15 cellular contexts compared by ENCODE assay signal in the genomic region with DNA sequence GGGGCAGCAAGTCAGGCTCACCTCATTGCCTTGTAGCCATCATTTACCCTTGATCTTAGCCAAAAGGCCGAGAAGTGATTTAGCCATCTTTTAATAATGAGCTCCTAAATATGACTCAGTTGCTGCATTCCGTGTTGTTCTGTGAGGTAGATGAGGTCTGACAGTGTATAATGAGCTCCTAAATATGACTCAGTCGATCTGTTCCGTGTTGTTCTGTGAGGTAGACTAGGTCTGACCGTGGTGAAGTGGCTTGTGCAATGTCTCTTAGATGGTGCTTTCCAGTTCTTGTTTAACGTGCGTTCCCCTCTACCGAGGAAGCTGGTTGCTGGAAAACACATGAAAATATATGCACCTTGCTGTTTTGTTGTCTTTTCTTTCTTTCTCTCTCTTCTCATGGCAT.
DNase-seq lines count a peak whose midpoint lies in the region; ATAC-seq, FAIRE-seq and TF ChIP-seq lines count a peak whose summit lies in the region.
"Had no signal": no experiment of that assay in that cellular context is flagged by ENCODE, and none has a peak within 500 bp of the region (broad histone marks: within the 10 kb centered on the region; RNA-seq: fewer than 3 reads in every experiment).

No MANE protein-coding gene starts in this region.

- peaks cover 8% of the 10 kb centered on the region for H3F3A ChIP-seq in SK-N-SH (replicated peaks; ENCODE audit: insufficient read depth)

- TF ChIP-seq CTCF in SK-N-SH (IDR thresholded peaks at IDR 0.05): no peak
- TF ChIP-seq CTCF in mammary epithelial cell (conservative IDR thresholded peaks at IDR 0.05 in 1 of 2, IDR thresholded peaks at IDR 0.05 in 1 of 2; ENCODE audit: extremely low read depth in 1 of 2, insufficient read depth in 1 of 2, low read depth in 1 of 2, low read length in 2 of 2): no peak

- no peaks in the 10 kb centered on the region for H3K9me2 ChIP-seq in SK-N-SH

- 92% methylated on average over 8 of the region's 8 CpGs for WGBS in SK-N-SH (ENCODE audit: low lambda C conversion rate)
- WGBS in mammary epithelial cell (ENCODE audit: low coverage, missing lambda C conversion rate): 97% methylated on average over 8 of the region's 8 CpGs

- no peak overlapping the region for H2AFZ ChIP-seq in SK-N-SH (ENCODE audit: low read depth)
- no peak overlapping the region for H2AFZ ChIP-seq in mammary epithelial cell (ENCODE audit: low read depth, low read length)

- H3K4me3 ChIP-seq in SK-N-SH (ENCODE audit: low read depth in 2 of 2, low read length in 1 of 2) (no peak overlapping the region), mammary epithelial cell (replicated peaks in 1 of 3; ENCODE audit: insufficient read depth in 1 of 3, low read depth in 2 of 3, low read length in 3 of 3) (no peak overlapping the region)

- POLR2A ChIA-PET in SK-N-SH (lab: Yijun Ruan, JAX): no interaction called here

- H3K4me2 ChIP-seq in SK-N-SH (no peak overlapping the region), mammary epithelial cell (ENCODE audit: insufficient read depth, low read depth, low read length) (no peak overlapping the region)

- H3K36me3 ChIP-seq in SK-N-SH (replicated peaks in 1 of 2; ENCODE audit: control insufficient read depth in 1 of 2, insufficient read depth in 2 of 2, low read length in 1 of 2) (no peaks in the 10 kb centered on the region), mammary epithelial cell (ENCODE audit: insufficient read depth, low read length) (no peaks in the 10 kb centered on the region)
- H3K36me3 ChIP-seq: BE2C had no signal

- H3K9ac ChIP-seq in SK-N-SH: no peak overlapping the region
- H3K9ac ChIP-seq in mammary epithelial cell (ENCODE audit: insufficient read depth, low read length): no peak overlapping the region

- peak; percentile 48 for FAIRE-seq in H54 (lab: Jason Lieb, UNC)

- dilution Hi-C loops in mammary epithelial cell (cut with HindIII; ENCODE audit: low sequenced_read_pairs): no loop called here

- no peak for TF ChIP-seq EP300 in SK-N-SH (IDR thresholded peaks at IDR 0.05; ENCODE audit: borderline replicate concordance in 1 of 2, low read depth in 1 of 2, low read length in 1 of 2)

- intact Hi-C loops in mammary epithelial cell (cut with micrococcal nuclease): no loop called here

- peak; percentile 50; the same call in 2 of the 3 replicates for ATAC-seq in SK-N-SH treated with all-trans-retinoic acid at 6 μM for 48 hours
- ATAC-seq: Right ventricle myocardium inferior had no signal

- in situ Hi-C loops in mammary epithelial cell (cut with MboI; ENCODE audit: low sequenced_read_pairs in 2 of 2): no loop called here

- H3K4me1 ChIP-seq in SK-N-SH (ENCODE audit: control insufficient read depth in 1 of 2, insufficient read depth in 2 of 2, low read depth in 1 of 2, low read length in 1 of 2): peaks cover 0 to 7% of the 10 kb centered on the region in 2 experiments; a peak in 2 of 4 replicates
- H3K4me1 ChIP-seq in mammary epithelial cell (ENCODE audit: insufficient read depth, low read length): peaks cover 12% of the 10 kb centered on the region
- H3K4me1 ChIP-seq: BE2C had no signal

- H4K20me1 ChIP-seq in SK-N-SH (ENCODE audit: insufficient read depth) (no peaks in the 10 kb centered on the region), mammary epithelial cell (ENCODE audit: insufficient read depth, low read length) (no peaks in the 10 kb centered on the region)

- H3K27me3 ChIP-seq in SK-N-SH (ENCODE audit: insufficient read depth): no peaks in the 10 kb centered on the region
- H3K27me3 ChIP-seq in mammary epithelial cell (ENCODE audit: insufficient read depth, low read length): no peaks in the 10 kb centered on the region
- H3K27me3 ChIP-seq: BE2C had no signal

- TF ChIP-seq POLR2A in H54 (IDR thresholded peaks at IDR 0.05; ENCODE audit: low read depth, low read length): no peak

- DNase-seq in SK-N-SH (no peak), H54 (ENCODE audit: insufficient read length, low spot score) (no peak), mammary epithelial cell (peak; percentile 22), kidney tubule cell (ENCODE audit: low spot score) (peak; percentile 26), cerebellum (ENCODE audit: low spot score) (no peak), nucleus accumbens (lab: John Stamatoyannopoulos, UW) (no peak), NCI-H1436 (lab: John Stamatoyannopoulos, UW) (no peak)
- DNase-seq: BE2C; CD8-positive, alpha-beta memory T cell; DMS79 treated with DMSO at 0.1 percent for 48 hours; KBM-7; NCI-H1092; NCI-H524 had no signal

- BruUV-seq in mammary epithelial cell (replicated peaks; lab: Mats Ljungman, UMichigan): no TSS peak

- H3K79me2 ChIP-seq in SK-N-SH (ENCODE audit: insufficient read depth) (no peaks in the 10 kb centered on the region), mammary epithelial cell (ENCODE audit: insufficient read depth, low read length) (peaks cover 37% of the 10 kb centered on the region)

- H3K9me3 ChIP-seq in SK-N-SH (no peaks in the 10 kb centered on the region), mammary epithelial cell (replicated peaks; ENCODE audit: insufficient read depth, low read length) (no peaks in the 10 kb centered on the region)
- H3K9me3 ChIP-seq: BE2C had no signal

- no peak for TF ChIP-seq RAD21 in SK-N-SH (IDR thresholded peaks at IDR 0.05; ENCODE audit: low read length)

- H3K27ac ChIP-seq in SK-N-SH (ENCODE audit: low read depth in 2 of 2, low read length in 1 of 2): no peak overlapping the region
- H3K27ac ChIP-seq in mammary epithelial cell (ENCODE audit: insufficient read depth, low read depth, low read length): no peak overlapping the region

- CTCF ChIA-PET in SK-N-SH (lab: Yijun Ruan, JAX): no interaction called here
- CTCF ChIA-PET in mammary epithelial cell (lab: Charles Lee; ENCODE audit: low non-redundant PET): no interaction called here

TF ChIP-seq in SK-N-SH treated with all-trans-retinoic acid at 6 μM for 48 hours, 23 proteins besides CTCF, POLR2A, EP300 and RAD21 (continues in another document):
- TF ChIP-seq, protein P1, sequence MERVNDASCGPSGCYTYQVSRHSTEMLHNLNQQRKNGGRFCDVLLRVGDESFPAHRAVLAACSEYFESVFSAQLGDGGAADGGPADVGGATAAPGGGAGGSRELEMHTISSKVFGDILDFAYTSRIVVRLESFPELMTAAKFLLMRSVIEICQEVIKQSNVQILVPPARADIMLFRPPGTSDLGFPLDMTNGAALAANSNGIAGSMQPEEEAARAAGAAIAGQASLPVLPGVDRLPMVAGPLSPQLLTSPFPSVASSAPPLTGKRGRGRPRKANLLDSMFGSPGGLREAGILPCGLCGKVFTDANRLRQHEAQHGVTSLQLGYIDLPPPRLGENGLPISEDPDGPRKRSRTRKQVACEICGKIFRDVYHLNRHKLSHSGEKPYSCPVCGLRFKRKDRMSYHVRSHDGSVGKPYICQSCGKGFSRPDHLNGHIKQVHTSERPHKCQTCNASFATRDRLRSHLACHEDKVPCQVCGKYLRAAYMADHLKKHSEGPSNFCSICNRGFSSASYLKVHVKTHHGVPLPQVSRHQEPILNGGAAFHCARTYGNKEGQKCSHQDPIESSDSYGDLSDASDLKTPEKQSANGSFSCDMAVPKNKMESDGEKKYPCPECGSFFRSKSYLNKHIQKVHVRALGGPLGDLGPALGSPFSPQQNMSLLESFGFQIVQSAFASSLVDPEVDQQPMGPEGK (CRISPR knock-in tag; IDR thresholded peaks at IDR 0.05; ENCODE audit: borderline replicate concordance): no peak
- TF ChIP-seq SNAI2 (CRISPR knock-in tag; IDR thresholded peaks at IDR 0.05): no peak
- no peak for TF ChIP-seq ZC3H10 (CRISPR knock-in tag; IDR thresholded peaks at IDR 0.05)
- TF ChIP-seq ZNF8 (CRISPR knock-in tag; IDR thresholded peaks at IDR 0.05): no peak
- TF ChIP-seq ZNF70 (CRISPR knock-in tag; IDR thresholded peaks at IDR 0.05): no peak
- TF ChIP-seq ZNF565 (CRISPR knock-in tag; conservative IDR thresholded peaks at IDR 0.05; ENCODE audit: low read depth): no peak
- TF ChIP-seq TCF4 (CRISPR knock-in tag; IDR thresholded peaks at IDR 0.05; ENCODE audit: borderline replicate concordance): no peak

TF ChIP-seq in SK-N-SH, 30 proteins besides CTCF, POLR2A, EP300 and RAD21 (continues in another document):
- TF ChIP-seq GABPA (IDR thresholded peaks at IDR 0.05; ENCODE audit: low read depth) (no peak), MXI1 (IDR thresholded peaks at IDR 0.05; ENCODE audit: low read depth, low read length) (no peak), GATA2 (CRISPR knock-in tag; IDR thresholded peaks at IDR 0.05) (no peak), TEAD4 (IDR thresholded peaks at IDR 0.05; ENCODE audit: borderline replicate concordance, insufficient read depth) (no peak), JUND (IDR thresholded peaks at IDR 0.05) (no peak), ELF1 (IDR thresholded peaks at IDR 0.05) (no peak), TCF12 (IDR thresholded peaks at IDR 0.05) (no peak), MEF2A (IDR thresholded peaks at IDR 0.05; ENCODE audit: borderline replicate concordance, low read depth) (no peak), EZH2phosphoT487 (IDR thresholded peaks at IDR 0.05; ENCODE audit: borderline replicate concordance, low read depth) (no peak), RXRA (IDR thresholded peaks at IDR 0.05; ENCODE audit: borderline replicate concordance, low read depth) (no peak), CHD2 (IDR thresholded peaks at IDR 0.05; ENCODE audit: low read length, partially characterized antibody) (no peak), SIN3A (IDR thresholded peaks at IDR 0.05; ENCODE audit: borderline replicate concordance, low read depth, low read length) (no peak), FOSL2 (IDR thresholded peaks at IDR 0.05; ENCODE audit: borderline replicate concordance, low read depth) (no peak), FOXJ3 (CRISPR knock-in tag; IDR thresholded peaks at IDR 0.05) (no peak)
- TF ChIP-seq, protein P2, sequence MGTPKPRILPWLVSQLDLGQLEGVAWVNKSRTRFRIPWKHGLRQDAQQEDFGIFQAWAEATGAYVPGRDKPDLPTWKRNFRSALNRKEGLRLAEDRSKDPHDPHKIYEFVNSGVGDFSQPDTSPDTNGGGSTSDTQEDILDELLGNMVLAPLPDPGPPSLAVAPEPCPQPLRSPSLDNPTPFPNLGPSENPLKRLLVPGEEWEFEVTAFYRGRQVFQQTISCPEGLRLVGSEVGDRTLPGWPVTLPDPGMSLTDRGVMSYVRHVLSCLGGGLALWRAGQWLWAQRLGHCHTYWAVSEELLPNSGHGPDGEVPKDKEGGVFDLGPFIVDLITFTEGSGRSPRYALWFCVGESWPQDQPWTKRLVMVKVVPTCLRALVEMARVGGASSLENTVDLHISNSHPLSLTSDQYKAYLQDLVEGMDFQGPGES (IDR thresholded peaks at IDR 0.05; ENCODE audit: low read depth, low read length): no peak
- TF ChIP-seq, protein P3, sequence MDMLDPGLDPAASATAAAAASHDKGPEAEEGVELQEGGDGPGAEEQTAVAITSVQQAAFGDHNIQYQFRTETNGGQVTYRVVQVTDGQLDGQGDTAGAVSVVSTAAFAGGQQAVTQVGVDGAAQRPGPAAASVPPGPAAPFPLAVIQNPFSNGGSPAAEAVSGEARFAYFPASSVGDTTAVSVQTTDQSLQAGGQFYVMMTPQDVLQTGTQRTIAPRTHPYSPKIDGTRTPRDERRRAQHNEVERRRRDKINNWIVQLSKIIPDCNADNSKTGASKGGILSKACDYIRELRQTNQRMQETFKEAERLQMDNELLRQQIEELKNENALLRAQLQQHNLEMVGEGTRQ (IDR thresholded peaks at IDR 0.05; ENCODE audit: borderline replicate concordance, low read depth, low read length): no peak

Comparison
In these comparisons a context has a peak if more than half of its experiments do, and no peak if none do; other contexts are left out.
1. DNase-seq: peak in mammary epithelial cell (single experiment) and kidney tubule cell (single experiment); none in SK-N-SH (single experiment), H54 (single experiment), cerebellum (single experiment), nucleus accumbens (0 of 56) and NCI-H1436 (single experiment).